Comparison of ENCODE assay signal across 12 cellular contexts in genomic region chr2:160224507-160224906, GRCh38. TPM values are rescaled to one million over a fixed set of nuclear protein-coding genes. Genes with fewer than 3 reads are reported as not detected.
DNase-seq lines count a peak whose midpoint lies in the region; ATAC-seq and TF ChIP-seq lines count a peak whose summit lies in the region.
"Had no signal": no experiment of that assay in that cellular context is flagged by ENCODE, and none has a peak within 500 bp of the region (broad histone marks: within the 10 kb centered on the region; RNA-seq: fewer than 3 reads in every experiment).

No MANE protein-coding gene starts in this region.

- H2AFZ ChIP-seq in OCI-LY3 (ENCODE audit: low read depth, low read length), result no peak overlapping the region

- 0 out of 2 replicates have a peak, but pooled peaks cover under 1% of the 10 kb centered on the region for H3K27me3 Mint-ChIP-seq in HFFc6 (ENCODE audit: insufficient read depth)

- 0 out of 2 replicates have a peak overlapping the region, but pooled peaks have one; percentile 21 for H3K9ac ChIP-seq in OCI-LY3 (ENCODE audit: low read length)

- H3K79me2 ChIP-seq in OCI-LY3 (ENCODE audit: low read length), result no peaks in the 10 kb centered on the region

- no peaks in the 10 kb centered on the region for H4K20me1 ChIP-seq in OCI-LY3 (ENCODE audit: insufficient read depth, low read length)

- H3K9me3 Mint-ChIP-seq in HFFc6, result no peaks in the 10 kb centered on the region
- H3K9me3 Mint-ChIP-seq: activated T-helper 2 cell treated with anti-CD3 and anti-CD28 coated beads, Interferon-gamma antibody, Interleukin-2, Interleukin-4, amounts not matched to agents 10 μg/mL and 5 μg/mL and 100 μg/mL, durations not matched to agents 14 hours and 24 hours and 36 hours; effector memory CD8-positive, alpha-beta T cell had no signal

- peak overlapping the region; percentile 84 for H3K4me3 Mint-ChIP-seq in HFFc6

- H3K4me3 ChIP-seq in OCI-LY3 (ENCODE audit: low read length), result peak overlapping the region; percentile 64
- H3K4me3 ChIP-seq in lower lobe of right lung, result no peak overlapping the region

- peaks cover 32% of the 10 kb centered on the region for H3K27me3 ChIP-seq in OCI-LY3 (ENCODE audit: low read depth, low read length)
- H3K27me3 ChIP-seq in lower lobe of right lung (ENCODE audit: low read depth), result no peaks in the 10 kb centered on the region

- intact Hi-C loops in lower lobe of right lung (cut with DNase I), result no loop called here

- ATAC-seq in GM18873 (IDR thresholded peaks at IDR 0.05; ENCODE audit: low FRiP score, unreplicated experiment) (peak; percentile 10), lower lobe of right lung (no peak)

- TF ChIP-seq CTCF in HFFc6 (IDR thresholded peaks at IDR 0.05) (no peak), OCI-LY3 (IDR thresholded peaks at IDR 0.05; ENCODE audit: low read depth, low read length) (no peak), lower lobe of right lung (IDR thresholded peaks at IDR 0.05) (no peak)

- no peak for DNase-seq in HFFc6
- no peak for DNase-seq in lower lobe of right lung
- DNase-seq in NCI-H748 treated with DMSO at 0.1 percent for 48 hours (lab: John Stamatoyannopoulos, UW), result no peak
- no peak for DNase-seq in middle frontal gyrus (ENCODE audit: extremely low spot score, low spot score)
- no peak for DNase-seq in DMS79 treated with DMSO at 0.1 percent for 48 hours (lab: John Stamatoyannopoulos, UW)
- no peak for DNase-seq in anterior cingulate cortex (lab: John Stamatoyannopoulos, UW)
- DNase-seq: effector memory CD8-positive, alpha-beta T cell; NCI-H2081 treated with DMSO at 0.1 percent for 48 hours had no signal

- H3K4me1 ChIP-seq in OCI-LY3 (ENCODE audit: low read length) (peaks cover 33% of the 10 kb centered on the region), lower lobe of right lung (peaks cover 31% of the 10 kb centered on the region)

- H3K36me3 ChIP-seq in OCI-LY3 (replicated peaks; ENCODE audit: low read depth, low read length) (no peaks in the 10 kb centered on the region), lower lobe of right lung (no peaks in the 10 kb centered on the region)

- no peak overlapping the region for H3K27ac ChIP-seq in OCI-LY3 (ENCODE audit: low read length)
- peak overlapping the region; percentile 29 for H3K27ac ChIP-seq in lower lobe of right lung

- peak overlapping the region; percentile 96 for H3K27ac Mint-ChIP-seq in HFFc6
- H3K27ac Mint-ChIP-seq: effector memory CD8-positive, alpha-beta T cell had no signal

- H3K4me2 ChIP-seq in OCI-LY3 (ENCODE audit: low read length), result peak overlapping the region; percentile 89

- no peaks in the 10 kb centered on the region for H3K9me3 ChIP-seq in OCI-LY3 (ENCODE audit: insufficient read depth, low read length)
- no peaks in the 10 kb centered on the region for H3K9me3 ChIP-seq in lower lobe of right lung

- H3K36me3 Mint-ChIP-seq in HFFc6 (ENCODE audit: low read depth), result no peaks in the 10 kb centered on the region

- peaks cover 99% of the 10 kb centered on the region for H3K4me1 Mint-ChIP-seq in HFFc6 (ENCODE audit: low read depth)

RNA-seq across cellular contexts. Expression of gene ITGB6, which starts 24.4 kb away (rescaled TPM):
- total RNA-seq in HFFc6 (2021; fragmentation: NEBNext Ultra II Directional; extraction: Animal tissue kit (Norgen Biotek cat#: 25700)), result under 1 TPM in 2 of 6 experiments, not detected in 4; 0.33 TPM
- total RNA-seq in lower lobe of right lung, result 65.2 TPM
- total RNA-seq: activated T-helper 2 cell treated with anti-CD3 and anti-CD28 coated beads, Interferon-gamma antibody, Interleukin-2, Interleukin-4, amounts not matched to agents 10 μg/mL and 5 μg/mL and 100 μg/mL, durations not matched to agents 14 hours and 24 hours and 36 hours; T-helper 2 cell treated with Interferon-gamma antibody and Interleukin-4, amounts not matched to agents 100 ng/mL and 5 ng/mL, for 36 hours had no signal

Comparison
In these comparisons a context has a peak if more than half of its experiments do, and no peak if none do; other contexts are left out.
1. RNA of gene ITGB6, which starts 24.4 kb away (total RNA-seq): 65.2 TPM in lower lobe of right lung (single experiment); 0.33 TPM in HFFc6; every median in the first group is over 10 times any median in the second.